ENCODE assay signal across 11 cellular contexts in the genomic region with DNA sequence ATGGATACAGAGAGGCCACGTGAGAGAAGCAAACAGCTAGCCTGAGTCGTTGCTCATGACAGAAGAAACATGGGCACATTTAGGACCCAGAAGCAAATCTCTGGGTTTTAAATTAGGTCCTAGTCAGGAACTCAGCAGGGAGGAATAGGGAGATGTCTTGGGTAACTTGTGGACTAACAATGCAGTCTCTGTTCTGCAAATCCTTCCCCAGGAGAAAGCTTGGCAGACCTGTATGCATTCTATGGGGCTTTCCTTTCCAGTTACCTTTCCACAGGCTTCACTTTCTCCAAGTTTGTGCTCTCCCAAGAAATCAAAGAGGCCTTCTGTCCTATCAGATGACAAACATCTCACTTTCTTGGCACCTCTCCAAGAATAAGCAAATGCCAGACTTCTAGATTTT. TPM values are rescaled to one million over a fixed set of nuclear protein-coding genes. Genes with fewer than 3 reads are reported as not detected.
DNase-seq lines count a peak whose midpoint lies in the region; ATAC-seq and TF ChIP-seq lines count a peak whose summit lies in the region.
"Had no signal": no experiment of that assay in that cellular context is flagged by ENCODE, and none has a peak within 500 bp of the region (broad histone marks: within the 10 kb centered on the region; RNA-seq: fewer than 3 reads in every experiment).

No MANE protein-coding gene starts in this region.

- no peak overlapping the region for H2BK15ac ChIP-seq in H9 (ENCODE audit: low read depth, low read length)

- no peak overlapping the region for H2BK20ac ChIP-seq in H9 (ENCODE audit: low read depth, low read length, poor library complexity, severe bottlenecking)

- no peaks in the 10 kb centered on the region; a peak in 1 of 5 replicates for H3K9me3 Mint-ChIP-seq in H9
- no peaks in the 10 kb centered on the region for H3K9me3 Mint-ChIP-seq in activated CD8-positive, alpha-beta T cell treated with anti-CD3 and anti-CD28 coated beads for 36 hours
- H3K9me3 Mint-ChIP-seq: dendritic cell treated with granulocyte-macrophage colony-stimulating factor and Interleukin-4, amounts not matched to agents 40 ng/mL and 50 ng/mL, for 4 days had no signal

- no peak for ATAC-seq in activated CD8-positive, alpha-beta T cell treated with anti-CD3 and anti-CD28 coated beads for 36 hours
- no peak for ATAC-seq in gastroesophageal sphincter

- no peaks in the 10 kb centered on the region for H3K79me1 ChIP-seq in H9 (ENCODE audit: insufficient read depth, low read depth, low read length, poor library complexity, severe bottlenecking)

- no peaks in the 10 kb centered on the region for H3K79me2 ChIP-seq in H9 (ENCODE audit: insufficient read depth, low read length)
- no peaks in the 10 kb centered on the region for H3K79me2 ChIP-seq in PC-9 (ENCODE audit: low read depth)
- no peaks in the 10 kb centered on the region for H3K79me2 ChIP-seq in osteoblast (ENCODE audit: insufficient read depth, low read length)

- H2AK5ac ChIP-seq in H9 (ENCODE audit: insufficient read length, low read length), result no peak overlapping the region

- no peak overlapping the region for H4K8ac ChIP-seq in H9 (replicated peaks; ENCODE audit: insufficient read length, low read depth, low read length)

- DNase-seq in H9 (peak; percentile 58), PC-9 (peak; percentile 3 to 49), glomerular visceral epithelial cell (ENCODE audit: extremely low spot score) (peak; percentile 69), osteoblast (ENCODE audit: insufficient read length, low spot score, missing footprints) (no peak), NCI-H1092 treated with DMSO at 0.1 percent for 48 hours (lab: John Stamatoyannopoulos, UW) (no peak), amygdala (lab: John Stamatoyannopoulos, UW) (no peak)
- no peak for DNase-seq in activated CD8-positive, alpha-beta T cell treated with anti-CD3 and anti-CD28 coated beads for 36 hours
- DNase-seq: stimulated activated CD4-positive, alpha-beta T cell treated with anti-CD3 and anti-CD28 coated beads, Interleukin-12 subunit alpha, Interleukin-12 subunit beta, amount 100 ng/mL, for 4 hours had no signal

- no peak overlapping the region for H4K91ac ChIP-seq in H9 (ENCODE audit: insufficient read length, low read depth, low read length)

- H2BK5ac ChIP-seq in H9 (ENCODE audit: insufficient read length, low read length), result no peak overlapping the region

- H3F3A ChIP-seq in PC-9 (ENCODE audit: insufficient read depth, low read depth), result no peaks in the 10 kb centered on the region

- TF ChIP-seq CTCF in H9 (conservative IDR thresholded peaks at IDR 0.05) (no peak), PC-9 (conservative IDR thresholded peaks at IDR 0.05) (no peak), osteoblast (IDR thresholded peaks at IDR 0.05; ENCODE audit: extremely low read depth, low read depth, low read length) (no peak), gastroesophageal sphincter (IDR thresholded peaks at IDR 0.05) (no peak)
- no peak for TF ChIP-seq CTCF in activated CD8-positive, alpha-beta T cell treated with anti-CD3 and anti-CD28 coated beads for 36 hours (IDR thresholded peaks at IDR 0.05)

- H3K56ac ChIP-seq in H9 (ENCODE audit: insufficient read length, low read depth, low read length), result no peak overlapping the region

- peak overlapping the region; percentile 28 to 85 (median 61); a peak in 4 of 7 replicates for H3K27ac Mint-ChIP-seq in H9
- no peak overlapping the region for H3K27ac Mint-ChIP-seq in activated CD8-positive, alpha-beta T cell treated with anti-CD3 and anti-CD28 coated beads for 36 hours
- H3K27ac Mint-ChIP-seq: activated naive CD8-positive, alpha-beta T cell; dendritic cell treated with granulocyte-macrophage colony-stimulating factor and Interleukin-4, amounts not matched to agents 40 ng/mL and 50 ng/mL, for 4 days had no signal

- no peaks in the 10 kb centered on the region for H3K27me3 ChIP-seq in H9 (ENCODE audit: insufficient read depth, low read length)
- no peaks in the 10 kb centered on the region for H3K27me3 ChIP-seq in PC-9 (ENCODE audit: insufficient read depth, low read depth)
- no peaks in the 10 kb centered on the region for H3K27me3 ChIP-seq in osteoblast (ENCODE audit: insufficient read depth, low read length)
- no peaks in the 10 kb centered on the region for H3K27me3 ChIP-seq in gastroesophageal sphincter

- H3K18ac ChIP-seq in H9 (ENCODE audit: insufficient read length, low read depth, low read length), result no peak overlapping the region

- no peaks in the 10 kb centered on the region; the same call in 1 of the 2 replicates for H3K27me3 Mint-ChIP-seq in H9 (ENCODE audit: low read depth)
- no peaks in the 10 kb centered on the region for H3K27me3 Mint-ChIP-seq in activated CD8-positive, alpha-beta T cell treated with anti-CD3 and anti-CD28 coated beads for 36 hours
- H3K27me3 Mint-ChIP-seq: activated naive CD8-positive, alpha-beta T cell; dendritic cell treated with granulocyte-macrophage colony-stimulating factor and Interleukin-4, amounts not matched to agents 40 ng/mL and 50 ng/mL, for 4 days had no signal

- no TSS peak for BruUV-seq in PC-9 (replicated peaks; lab: Mats Ljungman, UMichigan)

- H3K9me3 ChIP-seq in H9 (ENCODE audit: control insufficient read depth, low read depth, low read length) (no peaks in the 10 kb centered on the region), PC-9 (ENCODE audit: insufficient read depth, low read depth) (no peaks in the 10 kb centered on the region), osteoblast (ENCODE audit: low read depth, low read length) (no peaks in the 10 kb centered on the region), gastroesophageal sphincter (no peaks in the 10 kb centered on the region)

- no peak overlapping the region for H4K5ac ChIP-seq in H9 (ENCODE audit: insufficient read length, low read depth, low read length)

- no peak overlapping the region for H3K9ac ChIP-seq in H9 (ENCODE audit: extremely low read depth, insufficient read length, low read length)

- H3K23ac ChIP-seq in H9 (ENCODE audit: insufficient read length, low read depth, low read length), result no peak overlapping the region

- H3K4me3 Mint-ChIP-seq in H9, result no peak overlapping the region
- H3K4me3 Mint-ChIP-seq in activated CD8-positive, alpha-beta T cell treated with anti-CD3 and anti-CD28 coated beads for 36 hours, result no peak overlapping the region
- H3K4me3 Mint-ChIP-seq: activated naive CD8-positive, alpha-beta T cell; dendritic cell treated with granulocyte-macrophage colony-stimulating factor and Interleukin-4, amounts not matched to agents 40 ng/mL and 50 ng/mL, for 4 days had no signal

- POLR2A ChIA-PET in PC-9 (lab: Charles Lee; ENCODE audit: unreplicated experiment), result no interaction called here
- POLR2A ChIA-PET in activated CD8-positive, alpha-beta T cell treated with anti-CD3 and anti-CD28 coated beads for 36 hours (lab: Charles Lee), result no interaction called here

- CTCF ChIA-PET in PC-9 (lab: Charles Lee), result interaction anchor here (0.9 kb wide), 1 partner anchor 24 kb away, joined by 3 read pairs; no protein-coding TSS in a partner anchor
- CTCF ChIA-PET in activated CD8-positive, alpha-beta T cell treated with anti-CD3 and anti-CD28 coated beads for 36 hours (lab: Charles Lee), result no interaction called here

- H3K36me3 Mint-ChIP-seq in H9 (ENCODE audit: insufficient read depth in 1 of 3, low read depth in 3 of 3), result no peaks in the 10 kb centered on the region; a peak in 2 of 7 replicates
- no peaks in the 10 kb centered on the region for H3K36me3 Mint-ChIP-seq in activated CD8-positive, alpha-beta T cell treated with anti-CD3 and anti-CD28 coated beads for 36 hours (ENCODE audit: low read depth)
- H3K36me3 Mint-ChIP-seq: activated naive CD8-positive, alpha-beta T cell had no signal

- no peaks in the 10 kb centered on the region for H4K20me1 ChIP-seq in H9 (ENCODE audit: control insufficient read depth, insufficient read depth, insufficient read length)
- no peaks in the 10 kb centered on the region for H4K20me1 ChIP-seq in PC-9 (ENCODE audit: insufficient read depth)
- no peaks in the 10 kb centered on the region for H4K20me1 ChIP-seq in osteoblast (ENCODE audit: insufficient read depth, low read length)

- H3K4ac ChIP-seq in H9 (ENCODE audit: low read depth, low read length), result no peak overlapping the region

- no peak overlapping the region for H2BK120ac ChIP-seq in H9 (ENCODE audit: low read depth, low read length, poor library complexity, severe bottlenecking)

- H2BK12ac ChIP-seq in H9 (ENCODE audit: insufficient read length, low read depth, low read length), result no peak overlapping the region

- H3K4me3 ChIP-seq in PC-9 (no peak overlapping the region), osteoblast (ENCODE audit: insufficient read depth, low read length) (no peak overlapping the region), gastroesophageal sphincter (no peak overlapping the region)

- no peak overlapping the region for H3K27ac ChIP-seq in H9 (ENCODE audit: insufficient read length, low read depth, low read length)
- no peak overlapping the region for H3K27ac ChIP-seq in PC-9
- H3K27ac ChIP-seq in osteoblast (ENCODE audit: low read depth, low read length), result no peak overlapping the region
- no peak overlapping the region for H3K27ac ChIP-seq in gastroesophageal sphincter

- TF ChIP-seq EP300 in gastroesophageal sphincter (IDR thresholded peaks at IDR 0.05), result no peak

- H3T11ph ChIP-seq in H9 (ENCODE audit: low read length), result no peak overlapping the region

- H3K23me2 ChIP-seq in H9 (ENCODE audit: insufficient read length, low read depth, low read length, poor library complexity, severe bottlenecking), result no peaks in the 10 kb centered on the region

- H3K36me3 ChIP-seq in PC-9 (ENCODE audit: low read depth) (no peaks in the 10 kb centered on the region), osteoblast (ENCODE audit: insufficient read depth, low read length) (no peaks in the 10 kb centered on the region), gastroesophageal sphincter (no peaks in the 10 kb centered on the region)

- intact Hi-C loops in PC-9 (cut with micrococcal nuclease; ENCODE audit: unreplicated experiment), result no loop called here
- intact Hi-C loops in activated CD8-positive, alpha-beta T cell treated with anti-CD3 and anti-CD28 coated beads for 36 hours (cut with micrococcal nuclease), result no loop called here

- no peaks in the 10 kb centered on the region; the same call in 1 of the 2 replicates for H3K9me2 ChIP-seq in PC-9 (ENCODE audit: insufficient read depth)

- H3K4me2 ChIP-seq in H9 (ENCODE audit: insufficient read depth, insufficient read length, low read length), result no peak overlapping the region
- no peak overlapping the region for H3K4me2 ChIP-seq in PC-9
- no peak overlapping the region for H3K4me2 ChIP-seq in osteoblast (ENCODE audit: insufficient read depth, low read length)

- H3K4me1 Mint-ChIP-seq in H9, result peaks cover 59 to 66% of the 10 kb centered on the region in 2 experiments
- H3K4me1 Mint-ChIP-seq in activated CD8-positive, alpha-beta T cell treated with anti-CD3 and anti-CD28 coated beads for 36 hours (ENCODE audit: low read depth), result no peaks in the 10 kb centered on the region

- no peak for TF ChIP-seq POLR2A in gastroesophageal sphincter (IDR thresholded peaks at IDR 0.05)

- H2AFZ ChIP-seq in H9 (ENCODE audit: low read length) (no peak overlapping the region), PC-9 (no peak overlapping the region), osteoblast (ENCODE audit: low read length) (peak overlapping the region; percentile 18)

- no CpG with 5 or more reads among the region's 2 CpGs for WGBS in H9 (ENCODE audit: extremely low coverage, insufficient read length, low lambda C conversion rate)
- WGBS in gastroesophageal sphincter (ENCODE audit: low coverage in 1 of 2), 2 donors, result 49 to 61% methylated on average over 2 of the region's 2 CpGs

- H3K4me1 ChIP-seq in H9 (ENCODE audit: insufficient read depth, low read length) (peaks cover 8% of the 10 kb centered on the region), PC-9 (replicated peaks; ENCODE audit: insufficient read depth) (peaks cover 11% of the 10 kb centered on the region), osteoblast (ENCODE audit: insufficient read depth, low read length) (peaks cover 13% of the 10 kb centered on the region), gastroesophageal sphincter (no peaks in the 10 kb centered on the region)

- H3K14ac ChIP-seq in H9 (ENCODE audit: insufficient read depth, low read length), result no peak overlapping the region

RNA-seq across cellular contexts. Expression of a gene that starts 47.2 kb away (rescaled TPM):
- total RNA-seq in H9 (2021) (8.4 and 10.1 TPM in 2 replicates), PC-9 (2021) (14.9 and 18.6 TPM in 2 replicates), osteoblast (13.0 and 25.6 TPM in 2 replicates), gastroesophageal sphincter (100 to 1,000 TPM in 1 of 4 donors, 10 to 100 TPM in 3; 21.9 to 109 (median 59.1) TPM)
- total RNA-seq in activated CD8-positive, alpha-beta T cell treated with anti-CD3 and anti-CD28 coated beads for 36 hours, result not detected

Comparison
In these comparisons a context has a peak if more than half of its experiments do, and no peak if none do; other contexts are left out.
1. DNase-seq: peak in H9 (single experiment), PC-9 (2 of 2) and glomerular visceral epithelial cell (single experiment); none in osteoblast (single experiment), activated CD8-positive, alpha-beta T cell treated with anti-CD3 and anti-CD28 coated beads for 36 hours (single experiment), NCI-H1092 treated with DMSO at 0.1 percent for 48 hours (single experiment) and amygdala (0 of 56).